16 cellular contexts compared by ENCODE assay signal in the genomic region with DNA sequence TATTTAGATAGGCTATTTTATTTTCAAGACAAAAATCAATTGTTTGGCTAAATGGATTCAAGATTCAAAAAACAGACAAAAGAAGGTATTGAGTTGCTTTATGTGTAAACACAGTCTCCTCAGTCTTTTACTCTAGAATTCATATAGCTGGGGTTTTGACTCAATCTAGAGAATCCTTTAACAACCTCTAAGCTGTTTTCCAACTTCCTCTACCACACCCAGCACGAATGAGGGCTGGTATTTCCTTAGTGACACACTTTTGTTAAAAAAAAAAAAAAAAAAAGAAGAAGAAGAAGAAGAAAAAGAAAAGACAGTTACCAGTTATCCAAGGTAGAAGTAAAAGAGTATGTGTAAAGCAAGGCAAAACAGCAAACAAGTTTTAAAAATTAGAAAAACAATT.
"Had no signal": no experiment of that assay in that cellular context is flagged by ENCODE, and none has a peak within 500 bp of the region (broad histone marks: within the 10 kb centered on the region; RNA-seq: fewer than 3 reads in every experiment).

No MANE protein-coding gene starts in this region.

- H3K36me3 ChIP-seq: sigmoid colon, vagina had no signal

- H3K4me3 ChIP-seq: coronary artery, sigmoid colon, smooth muscle cell, testis, vagina had no signal

- H3K4me1 ChIP-seq: sigmoid colon, testis, vagina had no signal

- DNase-seq: activated B cell treated with CpG ODN at 0.5 μM for 24 hours; activated CD4-positive, alpha-beta memory T cell treated with anti-CD3 and anti-CD28 coated beads for 36 hours; activated CD4-positive, alpha-beta T cell treated with anti-CD3 and anti-CD28 coated beads for 4 hours; activated naive CD4-positive, alpha-beta T cell treated with Interleukin-2 at 50 U/mL for 16 hours; activated naive CD8-positive, alpha-beta T cell treated with anti-CD3 and anti-CD28 coated beads for 36 hours; activated T-cell treated with anti-CD3 and anti-CD28 coated beads, Interleukin-2, amount 50 U/mL, for 48 hours; midbrain; sigmoid colon; stimulated activated CD4-positive, alpha-beta T cell treated with anti-CD3 and anti-CD28 coated beads, Interleukin-2, amount 100 ng/mL, for 48 hours; stimulated activated naive CD4-positive, alpha-beta T cell; T-helper 9 cell; testis had no signal

- H3K9me3 ChIP-seq: sigmoid colon, testis, vagina had no signal

- FAIRE-seq: astrocyte had no signal

- H3K4me2 ChIP-seq: smooth muscle cell had no signal

- H3K27ac ChIP-seq: coronary artery, sigmoid colon, testis, vagina had no signal

- H3K27me3 ChIP-seq: sigmoid colon, testis, vagina had no signal
